Comparison of ENCODE assay signal across 12 cellular contexts in the genomic region with DNA sequence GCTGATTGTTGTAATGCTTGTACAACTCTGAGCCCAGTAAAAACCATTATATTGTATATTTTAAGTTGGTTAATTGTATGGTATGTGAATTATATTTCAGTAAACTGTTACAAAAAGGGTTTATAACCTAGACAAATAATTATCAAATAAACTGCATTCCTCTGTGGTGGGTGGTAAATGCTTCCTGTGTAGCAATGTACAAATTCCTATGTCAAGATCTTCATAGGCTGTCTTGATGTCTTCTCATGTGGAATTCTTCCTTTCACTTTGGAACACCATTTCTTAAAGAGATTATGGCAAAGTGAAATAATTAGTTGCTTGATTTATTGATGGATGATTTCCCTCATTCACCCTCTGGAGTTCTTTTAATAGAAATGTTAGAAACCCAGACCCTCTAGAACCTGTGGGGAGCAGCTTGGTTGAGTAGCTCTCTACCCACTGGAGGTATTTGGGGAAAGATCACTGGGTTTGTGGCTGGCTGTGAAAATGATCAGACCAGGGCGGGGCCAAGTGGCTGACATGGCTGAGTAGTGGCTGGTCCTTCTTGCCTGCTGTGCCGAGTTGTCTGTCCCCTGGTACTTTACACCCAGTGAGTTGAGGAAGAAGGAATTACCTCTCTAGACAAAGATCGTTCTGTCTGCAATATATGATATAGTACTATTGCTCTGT. TPM values are rescaled to one million over a fixed set of nuclear protein-coding genes. Genes with fewer than 3 reads are reported as not detected.
DNase-seq lines count a peak whose midpoint lies in the region; ATAC-seq and TF ChIP-seq lines count a peak whose summit lies in the region.
"Had no signal": no experiment of that assay in that cellular context is flagged by ENCODE, and none has a peak within 500 bp of the region (broad histone marks: within the 10 kb centered on the region; RNA-seq: fewer than 3 reads in every experiment).

No MANE protein-coding gene starts in this region.

- H3K36me3 Mint-ChIP-seq in stimulated activated naive B cell treated with anti-CD40 and anti-IgM and Interleukin-4, amounts not matched to agents 10 μg/mL and 1 μg/mL and 100 μg/mL, for 72 hours: peaks cover 4 to 34% of the 10 kb centered on the region in 2 donors

- TF ChIP-seq POLR2A in heart left ventricle (IDR thresholded peaks at IDR 0.05): no peak

- H3K4me1 ChIP-seq in heart left ventricle: peaks cover 0 to 64% (median 37%) of the 10 kb centered on the region in 12 donors

- no peak for DNase-seq in Right ventricle myocardium superior
- no peak for DNase-seq in heart left ventricle
- peak; percentile 61 for DNase-seq in amniotic epithelial cell (ENCODE audit: low read depth)
- DNase-seq in stimulated activated naive B cell treated with anti-CD40 and anti-IgM and Interleukin-4, amounts not matched to agents 10 μg/mL and 1 μg/mL and 100 μg/mL, for 72 hours: no peak
- no peak for DNase-seq in NCI-H2196 treated with DMSO at 0.1 percent for 48 hours (lab: John Stamatoyannopoulos, UW; ENCODE audit: unreplicated experiment)
- no peak for DNase-seq in SKM-1 (lab: John Stamatoyannopoulos, UW; ENCODE audit: unreplicated experiment)
- DNase-seq: activated CD8-positive, alpha-beta memory T cell treated with anti-CD3 and anti-CD28 coated beads for 24 hours; AML-193; kidney had no signal

- ATAC-seq in Right ventricle myocardium superior (ENCODE audit: poor library complexity) (peak; percentile 5), heart left ventricle (no peak), HG03432 (IDR thresholded peaks at IDR 0.05; ENCODE audit: unreplicated experiment) (peak; percentile 32), HG03097 (IDR thresholded peaks at IDR 0.05; ENCODE audit: low FRiP score, unreplicated experiment) (no peak)
- ATAC-seq in stimulated activated naive B cell treated with anti-CD40 and anti-IgM and Interleukin-4, amounts not matched to agents 10 μg/mL and 1 μg/mL and 100 μg/mL, for 72 hours (replicated peaks): no peak

- intact Hi-C loops in Right ventricle myocardium superior (cut with DNase I) (no loop called here), heart left ventricle (cut with DNase I) (no loop called here)

- peaks cover 0 to 11% (median 3%) of the 10 kb centered on the region in 12 donors for H3K9me3 ChIP-seq in heart left ventricle

- no peaks in the 10 kb centered on the region for H3K36me3 ChIP-seq in heart left ventricle

- WGBS in heart left ventricle, 4 donors: 81 to 100% (median 98%) methylated on average over 3 of the region's 3 CpGs

- peak overlapping the region; percentile 86 for H3K27ac Mint-ChIP-seq in stimulated activated naive B cell treated with anti-CD40 and anti-IgM and Interleukin-4, amounts not matched to agents 10 μg/mL and 1 μg/mL and 100 μg/mL, for 72 hours

- peak overlapping the region in 6 of 12 donors; percentile 1 to 74 (median 29) for H3K27ac ChIP-seq in heart left ventricle
- H3K27ac ChIP-seq: parathyroid adenoma had no signal

- no peaks in the 10 kb centered on the region for H3K27me3 ChIP-seq in heart left ventricle

- H3K9me3 Mint-ChIP-seq in stimulated activated naive B cell treated with anti-CD40 and anti-IgM and Interleukin-4, amounts not matched to agents 10 μg/mL and 1 μg/mL and 100 μg/mL, for 72 hours: peaks cover 8 to 9% of the 10 kb centered on the region in 2 donors

- no peak for TF ChIP-seq CTCF in heart left ventricle (IDR thresholded peaks at IDR 0.05)

- H3K4me3 ChIP-seq in heart left ventricle: no peak overlapping the region

- peaks cover 60 to 92% of the 10 kb centered on the region in 2 donors for H3K4me1 Mint-ChIP-seq in stimulated activated naive B cell treated with anti-CD40 and anti-IgM and Interleukin-4, amounts not matched to agents 10 μg/mL and 1 μg/mL and 100 μg/mL, for 72 hours

- no peaks in the 10 kb centered on the region for H3K27me3 Mint-ChIP-seq in stimulated activated naive B cell treated with anti-CD40 and anti-IgM and Interleukin-4, amounts not matched to agents 10 μg/mL and 1 μg/mL and 100 μg/mL, for 72 hours

- H3K4me3 Mint-ChIP-seq in stimulated activated naive B cell treated with anti-CD40 and anti-IgM and Interleukin-4, amounts not matched to agents 10 μg/mL and 1 μg/mL and 100 μg/mL, for 72 hours: peak overlapping the region; percentile 1 to 51

RNA-seq across cellular contexts. Expression of a gene that starts 22.4 kb away (rescaled TPM):
- total RNA-seq in Right ventricle myocardium superior: 82.8 TPM
- total RNA-seq in heart left ventricle: 100 to 1,000 TPM in 3 of 9 donors, 10 to 100 TPM in 6; 63.1 to 116 (median 84.5) TPM
- polyA plus RNA-seq in heart left ventricle: 10 to 100 TPM in 1 of 2 donors, 1 to 10 TPM in 1; 9.7 to 38.8 TPM

Comparison
In these comparisons a context has a peak if more than half of its experiments do, and no peak if none do; other contexts are left out.
1. ATAC-seq: peak in Right ventricle myocardium superior (single experiment) and HG03432 (single experiment); none in heart left ventricle (0 of 4), stimulated activated naive B cell treated with anti-CD40 and anti-IgM and Interleukin-4, amounts not matched to agents 10 μg/mL and 1 μg/mL and 100 μg/mL, for 72 hours (0 of 2) and HG03097 (single experiment).